ENCODE assay signal across 26 cellular contexts in the genomic region with DNA sequence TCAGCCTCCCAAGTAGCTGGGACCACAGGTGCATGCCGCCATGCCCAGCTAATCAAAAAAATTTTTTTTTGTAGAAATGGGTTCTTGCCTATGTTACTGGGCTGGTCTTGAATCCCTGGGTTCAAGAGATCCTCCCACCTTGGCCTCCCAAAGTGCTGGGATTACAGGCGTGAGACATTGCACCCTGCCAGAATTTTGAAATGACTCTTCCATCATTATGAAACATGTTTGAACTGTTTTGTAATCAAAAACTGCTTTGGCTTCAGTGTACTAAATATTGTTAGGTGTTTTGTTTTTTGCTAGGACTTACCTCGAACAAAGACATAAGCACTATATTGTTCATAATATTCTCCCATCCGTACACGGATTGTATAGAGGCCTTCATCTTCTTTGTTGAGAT. TPM values are rescaled to one million over a fixed set of nuclear protein-coding genes. Genes with fewer than 3 reads are reported as not detected.
"Had no signal": no experiment of that assay in that cellular context is flagged by ENCODE, and none has a peak within 500 bp of the region (broad histone marks: within the 10 kb centered on the region; RNA-seq: fewer than 3 reads in every experiment).

No MANE protein-coding gene starts in this region.

- ATAC-seq: activated CD4-positive, alpha-beta T cell treated with anti-CD3 and anti-CD28 coated beads for 36 hours; activated naive CD4-positive, alpha-beta T cell treated with anti-CD3 and anti-CD28 coated beads, Interleukin-2, amount 50 U/mL, for 72 hours; activated T-cell treated with anti-CD3 and anti-CD28 coated beads, Interleukin-2, amount 50 U/mL, for 72 hours; body of pancreas; heart right ventricle had no signal

- DNase-seq: activated CD4-positive, alpha-beta memory T cell treated with anti-CD3 and anti-CD28 coated beads, Interleukin-2, amount 10 ng/mL, durations not matched to agents 7 days and 5 days; activated CD4-positive, alpha-beta T cell treated with anti-CD3 and anti-CD28 coated beads for 36 hours; activated CD4-positive, alpha-beta T cell treated with anti-CD3 and anti-CD28 coated beads, Interleukin-2, amount 10 ng/mL, durations not matched to agents 24 days and 14 days; activated CD4-positive, CD25-positive, alpha-beta regulatory T cell; activated CD4-positive, CD25-positive, alpha-beta regulatory T cell treated with anti-CD3 and anti-CD28 coated beads, Interleukin-2, amount 50 U/mL, for 72 hours; activated CD8-positive, alpha-beta memory T cell treated with anti-CD3 and anti-CD28 coated beads, Interleukin-2, amount 50 U/mL, for 48 hours; activated gamma-delta T cell; activated naive CD4-positive, alpha-beta T cell; activated naive CD4-positive, alpha-beta T cell treated with anti-CD3 and anti-CD28 coated beads, Interleukin-2, amount 10 ng/mL, durations not matched to agents 7 days and 5 days; activated T-cell treated with anti-CD3 and anti-CD28 coated beads for 4 hours; activated T-cell treated with anti-CD3 and anti-CD28 coated beads, Interleukin-2, amount 50 U/mL, for 24 hours; activated T-cell treated with anti-CD3 and anti-CD28 coated beads, Interleukin-2, amount 50 U/mL, for 72 hours; amniotic stem cell; anterior cingulate cortex; body of pancreas; caudate nucleus; colonic mucosa; effector CD8-positive, alpha-beta T cell; esophagus squamous epithelium; foreskin melanocyte; heart right ventricle; T-helper 2 cell had no signal

- H3K36me3 Mint-ChIP-seq: activated naive CD4-positive, alpha-beta T cell treated with anti-CD3 and anti-CD28 coated beads, Interleukin-2, amount 10 ng/mL, durations not matched to agents 7 days and 5 days had no signal

- H3K4me1 ChIP-seq: body of pancreas, colonic mucosa, esophagus squamous epithelium, heart right ventricle had no signal

- H3K27me3 ChIP-seq: body of pancreas, colonic mucosa, esophagus squamous epithelium, heart right ventricle had no signal

- H3K4me3 Mint-ChIP-seq: activated CD4-positive, alpha-beta memory T cell treated with anti-CD3 and anti-CD28 coated beads, Interleukin-2, amount 10 ng/mL, durations not matched to agents 7 days and 5 days; activated CD4-positive, alpha-beta T cell treated with anti-CD3 and anti-CD28 coated beads for 36 hours; activated CD4-positive, alpha-beta T cell treated with anti-CD3 and anti-CD28 coated beads, Interleukin-2, amount 10 ng/mL, durations not matched to agents 24 days and 14 days; activated naive CD4-positive, alpha-beta T cell treated with anti-CD3 and anti-CD28 coated beads, Interleukin-2, amount 10 ng/mL, durations not matched to agents 7 days and 5 days; activated T-cell treated with anti-CD3 and anti-CD28 coated beads, Interleukin-2, amount 50 U/mL, for 24 hours; activated T-cell treated with anti-CD3 and anti-CD28 coated beads, Interleukin-2, amount 50 U/mL, for 72 hours had no signal

- H3K4me3 ChIP-seq: body of pancreas, colonic mucosa, esophagus squamous epithelium, heart right ventricle had no signal

- H3K36me3 ChIP-seq: colonic mucosa, esophagus squamous epithelium had no signal

- H3K9me3 ChIP-seq: body of pancreas, colonic mucosa, esophagus squamous epithelium, heart right ventricle had no signal

- H3K4me1 Mint-ChIP-seq: activated CD4-positive, alpha-beta T cell treated with anti-CD3 and anti-CD28 coated beads for 36 hours; activated CD4-positive, alpha-beta T cell treated with anti-CD3 and anti-CD28 coated beads, Interleukin-2, amount 10 ng/mL, durations not matched to agents 24 days and 14 days; activated naive CD4-positive, alpha-beta T cell treated with anti-CD3 and anti-CD28 coated beads, Interleukin-2, amount 10 ng/mL, durations not matched to agents 7 days and 5 days had no signal

- H3K27ac ChIP-seq: body of pancreas, colonic mucosa, epithelial cell of prostate, esophagus squamous epithelium, heart right ventricle had no signal

- H3K27me3 Mint-ChIP-seq: activated CD4-positive, alpha-beta memory T cell treated with anti-CD3 and anti-CD28 coated beads, Interleukin-2, amount 10 ng/mL, durations not matched to agents 7 days and 5 days; activated CD4-positive, alpha-beta T cell treated with anti-CD3 and anti-CD28 coated beads for 36 hours; activated T-cell treated with anti-CD3 and anti-CD28 coated beads, Interleukin-2, amount 50 U/mL, for 24 hours had no signal

- H3K9me3 Mint-ChIP-seq: activated CD4-positive, alpha-beta memory T cell treated with anti-CD3 and anti-CD28 coated beads, Interleukin-2, amount 10 ng/mL, durations not matched to agents 7 days and 5 days; activated CD4-positive, alpha-beta T cell treated with anti-CD3 and anti-CD28 coated beads, Interleukin-2, amount 10 ng/mL, durations not matched to agents 24 days and 14 days; activated naive CD4-positive, alpha-beta T cell treated with anti-CD3 and anti-CD28 coated beads, Interleukin-2, amount 10 ng/mL, durations not matched to agents 7 days and 5 days; activated naive CD4-positive, alpha-beta T cell treated with anti-CD3 and anti-CD28 coated beads, Interleukin-2, amount 50 U/mL, for 72 hours; activated T-cell treated with anti-CD3 and anti-CD28 coated beads, Interleukin-2, amount 50 U/mL, for 24 hours; activated T-cell treated with anti-CD3 and anti-CD28 coated beads, Interleukin-2, amount 50 U/mL, for 72 hours had no signal

- FAIRE-seq: endometrium had no signal

- H3K27ac Mint-ChIP-seq: activated CD4-positive, alpha-beta memory T cell treated with anti-CD3 and anti-CD28 coated beads, Interleukin-2, amount 10 ng/mL, durations not matched to agents 7 days and 5 days; activated CD4-positive, alpha-beta T cell treated with anti-CD3 and anti-CD28 coated beads for 36 hours; activated CD4-positive, alpha-beta T cell treated with anti-CD3 and anti-CD28 coated beads, Interleukin-2, amount 10 ng/mL, durations not matched to agents 24 days and 14 days; activated naive CD4-positive, alpha-beta T cell treated with anti-CD3 and anti-CD28 coated beads, Interleukin-2, amount 10 ng/mL, durations not matched to agents 7 days and 5 days; activated T-cell treated with anti-CD3 and anti-CD28 coated beads, Interleukin-2, amount 50 U/mL, for 24 hours; activated T-cell treated with anti-CD3 and anti-CD28 coated beads, Interleukin-2, amount 50 U/mL, for 72 hours had no signal

RNA-seq across cellular contexts. Expression of gene MYOM1, which starts 55.8 kb away (rescaled TPM):
- total RNA-seq: endothelial cell of umbilical vein had no signal
